14 cellular contexts compared by ENCODE assay signal in the genomic region with DNA sequence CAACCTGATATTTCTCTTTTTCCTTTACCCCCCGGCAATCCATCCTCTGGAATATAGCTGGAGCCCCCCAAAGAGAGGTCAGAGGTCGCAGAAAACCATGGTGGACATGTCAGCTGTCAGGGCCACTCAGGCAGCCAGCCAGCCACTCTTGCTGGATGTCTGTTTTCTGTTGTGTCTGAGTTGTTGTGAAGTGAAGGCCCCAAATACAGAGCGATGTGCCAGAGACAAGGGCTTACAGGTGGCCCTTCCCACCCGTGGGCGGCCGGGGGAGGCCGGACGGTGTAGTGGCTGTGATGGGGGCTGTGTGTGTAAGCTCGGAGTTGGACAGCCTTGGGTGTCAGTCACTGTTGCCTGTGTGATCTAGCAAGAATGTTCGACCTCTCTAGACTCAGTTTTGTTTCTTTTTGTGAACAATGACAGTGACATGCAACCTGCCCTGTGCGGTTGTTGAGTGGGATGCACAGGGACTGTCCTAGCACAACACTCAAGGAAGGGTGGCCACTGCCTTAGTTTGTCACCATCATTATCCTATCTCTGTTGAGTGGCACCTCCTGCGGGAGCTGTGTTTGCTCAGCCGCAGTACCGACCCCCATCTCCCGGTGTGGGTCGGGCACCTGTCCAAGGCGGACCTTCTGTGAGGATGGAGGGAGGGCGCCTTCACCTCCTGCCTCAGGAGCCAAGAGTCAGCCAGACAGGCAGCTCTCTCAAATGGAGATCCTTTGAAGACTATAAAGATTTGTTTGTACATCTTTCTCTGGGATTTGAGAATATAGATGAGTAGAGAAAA.
A peak's percentile ranks its signal among the peaks of the same experiment; 100 is the strongest.
DNase-seq lines count a peak whose midpoint lies in the region; ATAC-seq and TF ChIP-seq lines count a peak whose summit lies in the region.
"Had no signal": no experiment of that assay in that cellular context is flagged by ENCODE, and none has a peak within 500 bp of the region (broad histone marks: within the 10 kb centered on the region; RNA-seq: fewer than 3 reads in every experiment).

No MANE protein-coding gene starts in this region.

- WGBS in mammary epithelial cell (ENCODE audit: low coverage, missing lambda C conversion rate) = 84% methylated on average over 16 of the region's 18 CpGs
- WGBS in urinary bladder = 56% methylated on average over 18 of the region's 18 CpGs

- H3K4me1 ChIP-seq in mammary epithelial cell (ENCODE audit: insufficient read depth, low read length) (peaks cover 33% of the 10 kb centered on the region), lower lobe of right lung (peaks cover 32% of the 10 kb centered on the region), urinary bladder (ENCODE audit: insufficient read depth) (no peaks in the 10 kb centered on the region)

- CTCF ChIA-PET in mammary epithelial cell (lab: Charles Lee; ENCODE audit: low non-redundant PET) = no interaction called here

- H3K4me3 ChIP-seq in mammary epithelial cell (replicated peaks in 1 of 3; ENCODE audit: insufficient read depth in 1 of 3, low read depth in 2 of 3, low read length in 3 of 3) (no peak overlapping the region), lower lobe of right lung (no peak overlapping the region), urinary bladder (ENCODE audit: low read depth, low read length) (no peak overlapping the region)
- H3K4me3 ChIP-seq: skin epidermis had no signal

- in situ Hi-C loops in mammary epithelial cell (cut with MboI; ENCODE audit: low sequenced_read_pairs in 2 of 2) = no loop called here

- dilution Hi-C loops in mammary epithelial cell (cut with HindIII; ENCODE audit: low sequenced_read_pairs) = no loop called here

- DNase-seq in DMS153 (lab: John Stamatoyannopoulos, UW) = peak; percentile 18
- DNase-seq in DMS153 treated with DMSO at 0.1 percent for 48 hours (lab: John Stamatoyannopoulos, UW; ENCODE audit: unreplicated experiment) = no peak
- no peak for DNase-seq in mammary epithelial cell
- DNase-seq in lower lobe of right lung = no peak
- DNase-seq in DMS53 treated with DMSO at 0.1 percent for 48 hours (lab: John Stamatoyannopoulos, UW; ENCODE audit: unreplicated experiment) = no peak
- DNase-seq in NCI-H1048 (lab: John Stamatoyannopoulos, UW) = no peak
- DNase-seq: activated T-cell treated with anti-CD3 and anti-CD28 coated beads, Interleukin-2, amount 50 U/mL, for 4 hours; mesendoderm; OCI-M1; stimulated activated CD8-positive, alpha-beta memory T cell treated with anti-CD3 and anti-CD28 coated beads, Interleukin-4, amount 100 ng/mL, for 48 hours had no signal

- no peaks in the 10 kb centered on the region for H4K20me1 ChIP-seq in mammary epithelial cell (ENCODE audit: insufficient read depth, low read length)

- H3K4me2 ChIP-seq in mammary epithelial cell (ENCODE audit: insufficient read depth, low read depth, low read length) = no peak overlapping the region

- H3K9me3 ChIP-seq in mammary epithelial cell (replicated peaks; ENCODE audit: insufficient read depth, low read length) (no peaks in the 10 kb centered on the region), lower lobe of right lung (no peaks in the 10 kb centered on the region)

- TF ChIP-seq CTCF in mammary epithelial cell (conservative IDR thresholded peaks at IDR 0.05 in 1 of 2, IDR thresholded peaks at IDR 0.05 in 1 of 2; ENCODE audit: extremely low read depth in 1 of 2, insufficient read depth in 1 of 2, low read depth in 1 of 2, low read length in 2 of 2) (no peak), lower lobe of right lung (IDR thresholded peaks at IDR 0.05) (no peak)

- intact Hi-C loops in mammary epithelial cell (cut with micrococcal nuclease) = loop anchor here (5.0 kb wide), 3 partner anchors 43 to 142 kb away; a partner anchor contains a TSS
- intact Hi-C loops in lower lobe of right lung (cut with DNase I) = no loop called here

- peak overlapping the region; percentile 18 for H3K9ac ChIP-seq in mammary epithelial cell (ENCODE audit: insufficient read depth, low read length)

- H3K27ac ChIP-seq in mammary epithelial cell (ENCODE audit: insufficient read depth, low read depth, low read length) (peak overlapping the region; percentile 72), lower lobe of right lung (peak overlapping the region; percentile 56), urinary bladder (ENCODE audit: low read depth) (peak overlapping the region; percentile 71)

- H3K27me3 ChIP-seq in mammary epithelial cell (ENCODE audit: insufficient read depth, low read length) = no peaks in the 10 kb centered on the region
- H3K27me3 ChIP-seq in lower lobe of right lung (ENCODE audit: low read depth) = no peaks in the 10 kb centered on the region
- H3K27me3 ChIP-seq: foreskin keratinocyte had no signal

- ATAC-seq in lower lobe of right lung (no peak), GM18505 (IDR thresholded peaks at IDR 0.05; ENCODE audit: unreplicated experiment) (no peak)
- ATAC-seq: activated T-cell treated with anti-CD3 and anti-CD28 coated beads, Interleukin-2, amount 50 U/mL, for 4 hours had no signal

- H3K36me3 ChIP-seq in mammary epithelial cell (ENCODE audit: insufficient read depth, low read length) (no peaks in the 10 kb centered on the region), lower lobe of right lung (peaks cover 6% of the 10 kb centered on the region), urinary bladder (ENCODE audit: insufficient read depth) (no peaks in the 10 kb centered on the region)

- TF ChIP-seq POLR2A in GM18505 (IDR thresholded peaks at IDR 0.05; ENCODE audit: borderline replicate concordance, extremely low read depth, insufficient read depth, insufficient read length) = no peak

- BruUV-seq in mammary epithelial cell (replicated peaks; lab: Mats Ljungman, UMichigan) = no TSS peak

- H2AFZ ChIP-seq in mammary epithelial cell (ENCODE audit: low read depth, low read length) = no peak overlapping the region

- H3K79me2 ChIP-seq in mammary epithelial cell (ENCODE audit: insufficient read depth, low read length) = peaks cover 6% of the 10 kb centered on the region
